In genomic region chrX:51899741-51900140, GRCh38 we compare ENCODE assay signal across 18 cellular contexts. TPM values are rescaled to one million over a fixed set of nuclear protein-coding genes. Genes with fewer than 3 reads are reported as not detected.
A peak's percentile ranks its signal among the peaks of the same experiment; 100 is the strongest.
DNase-seq lines count a peak whose midpoint lies in the region; FAIRE-seq and TF ChIP-seq lines count a peak whose summit lies in the region.
"Had no signal": no experiment of that assay in that cellular context is flagged by ENCODE, and none has a peak within 500 bp of the region (broad histone marks: within the 10 kb centered on the region; RNA-seq: fewer than 3 reads in every experiment).

No MANE protein-coding gene starts in this region.

- POLR2A ChIA-PET in AG04450 (lab: Yijun Ruan, JAX), result no interaction called here

- no peak overlapping the region for H3K27ac ChIP-seq in AG04450 (ENCODE audit: low read depth, low read length)
- H3K27ac ChIP-seq: C4-2B had no signal

- H3K4me1 Mint-ChIP-seq in HFFc6 (ENCODE audit: low read depth) (peaks cover 30% of the 10 kb centered on the region), mesothelial cell of epicardium (peaks cover 34% of the 10 kb centered on the region)

- CTCF ChIA-PET in AG04450 (lab: Charles Lee), result no interaction called here

- TF ChIP-seq CTCF in AG04450 (IDR thresholded peaks at IDR 0.05; ENCODE audit: low read depth, low read length) (no peak), HFFc6 (IDR thresholded peaks at IDR 0.05) (no peak), mesothelial cell of epicardium (IDR thresholded peaks at IDR 0.05; ENCODE audit: unreplicated experiment) (no peak), D721Med (IDR thresholded peaks at IDR 0.05; ENCODE audit: insufficient read depth, missing control alignments) (no peak)

- H3K27me3 Mint-ChIP-seq in HFFc6 (ENCODE audit: insufficient read depth) (peaks cover 1% of the 10 kb centered on the region), mesothelial cell of epicardium (ENCODE audit: low read depth) (no peaks in the 10 kb centered on the region)

- no peaks in the 10 kb centered on the region; the same call in 1 of the 2 replicates for H3K9me3 ChIP-seq in AG04450 (ENCODE audit: control insufficient read depth, insufficient read depth, low read length)

- H3K9me3 Mint-ChIP-seq in HFFc6, result no peaks in the 10 kb centered on the region
- H3K9me3 Mint-ChIP-seq in mesothelial cell of epicardium, result peaks cover 33% of the 10 kb centered on the region

- H3K27me3 ChIP-seq in AG04450 (ENCODE audit: control insufficient read depth, insufficient read depth, low read length), result no peaks in the 10 kb centered on the region

- no peak for FAIRE-seq in D721Med (lab: Jason Lieb, UNC)
- FAIRE-seq: K562 had no signal

- H3K36me3 Mint-ChIP-seq in HFFc6 (ENCODE audit: low read depth) (peaks cover 39% of the 10 kb centered on the region), mesothelial cell of epicardium (peaks cover 35% of the 10 kb centered on the region)

- peak overlapping the region; percentile 52 for H3K27ac Mint-ChIP-seq in HFFc6
- H3K27ac Mint-ChIP-seq in mesothelial cell of epicardium, result peak overlapping the region; percentile 85

- H3K4me3 Mint-ChIP-seq in HFFc6, result peak overlapping the region; percentile 47
- H3K4me3 Mint-ChIP-seq in mesothelial cell of epicardium, result no peak overlapping the region

- H3K4me3 ChIP-seq in AG04450 (ENCODE audit: low read depth, low read length), result peak overlapping the region; percentile 13; the same call in 1 of the 2 replicates
- H3K4me3 ChIP-seq: K562 had no signal

- DNase-seq in AG04450 (ENCODE audit: low read depth, low spot score) (no peak), HFFc6 (peak; percentile 62), astrocyte of the hippocampus (ENCODE audit: low read depth, low spot score) (peak; percentile 66), mesothelial cell of epicardium (ENCODE audit: low spot score in 2 of 2, unreplicated experiment in 2 of 2) (no peak), amygdala (lab: John Stamatoyannopoulos, UW) (no peak), D721Med (ENCODE audit: insufficient read length, low spot score) (no peak)
- DNase-seq in activated naive CD4-positive, alpha-beta T cell treated with Interleukin-2 at 50 U/mL for 16 hours, result no peak
- DNase-seq in activated CD4-positive, alpha-beta T cell treated with anti-CD3 and anti-CD28 coated beads, Interleukin-2, amount 50 U/mL, for 48 hours, result no peak
- DNase-seq: 8988T, DMS153, NCI-H1436, NCI-H2029, NCI-H510A, NCI-H774, RPMI8226, SIG-M5 had no signal

RNA-seq across cellular contexts. Expression of gene MAGED1, which starts 6.3 kb away (rescaled TPM):
- 549 and 622 TPM in 2 replicates for polyA plus RNA-seq in AG04450 (2011; rRNA removed)
- polyA minus RNA-seq in AG04450 (2011; rRNA and poly(A)+ RNA removed), result 512 and 635 TPM in 2 replicates
- 100 to 1,000 TPM; 410 to 601 (median 513) TPM for total RNA-seq in HFFc6 (2021; fragmentation: NEBNext Ultra II Directional; extraction: Animal tissue kit (Norgen Biotek cat#: 25700))
- total RNA-seq in mesothelial cell of epicardium, result 354 to 374 TPM (median 363 TPM) in 3 replicates

Comparison
In these comparisons a context has a peak if more than half of its experiments do, and no peak if none do; other contexts are left out.
1. DNase-seq: peak in HFFc6 (single experiment) and astrocyte of the hippocampus (single experiment); none in AG04450 (single experiment), mesothelial cell of epicardium (0 of 2), amygdala (0 of 56), activated naive CD4-positive, alpha-beta T cell treated with Interleukin-2 at 50 U/mL for 16 hours (single experiment), D721Med (single experiment) and activated CD4-positive, alpha-beta T cell treated with anti-CD3 and anti-CD28 coated beads, Interleukin-2, amount 50 U/mL, for 48 hours (0 of 2).